In the genomic region with DNA sequence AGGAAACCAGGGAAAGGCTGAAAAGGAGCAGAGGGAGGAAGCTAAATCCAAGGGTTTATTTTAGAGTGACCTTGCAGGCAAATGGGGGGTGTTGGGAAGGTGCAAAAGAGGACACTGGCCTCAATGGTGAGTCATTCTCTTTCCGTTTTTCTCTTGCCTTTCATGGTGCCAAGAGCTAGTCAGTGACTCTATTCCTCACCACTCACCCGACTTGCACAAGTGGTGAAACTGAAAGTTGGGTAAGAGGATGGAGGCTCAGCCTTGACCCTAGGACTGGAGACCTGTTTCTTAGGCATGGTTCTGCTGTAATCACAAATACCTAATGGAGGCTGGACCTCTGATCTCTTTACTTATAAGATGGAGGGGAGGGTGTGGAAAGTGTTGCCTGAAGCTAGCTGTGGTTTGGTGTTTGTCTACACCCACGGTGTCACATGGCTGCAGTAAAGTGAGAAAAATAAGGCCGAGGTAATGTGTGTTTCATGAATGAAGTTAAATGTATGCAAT, we compare ENCODE assay signal across 10 cellular contexts.
DNase-seq lines count a peak whose midpoint lies in the region; ATAC-seq and TF ChIP-seq lines count a peak whose summit lies in the region.
"Had no signal": no experiment of that assay in that cellular context is flagged by ENCODE, and none has a peak within 500 bp of the region (broad histone marks: within the 10 kb centered on the region; RNA-seq: fewer than 3 reads in every experiment).

No MANE protein-coding gene starts in this region.

- H3K4me3 ChIP-seq in lower leg skin (ENCODE audit: low read depth, poor library complexity, severe bottlenecking) = no peak overlapping the region

- no peaks in the 10 kb centered on the region for H3K36me3 Mint-ChIP-seq in activated CD4-positive, alpha-beta T cell treated with anti-CD3 and anti-CD28 coated beads for 36 hours (ENCODE audit: low read depth)
- no peaks in the 10 kb centered on the region for H3K36me3 Mint-ChIP-seq in stimulated activated naive CD8-positive, alpha-beta T cell treated with anti-CD3 and anti-CD28 coated beads, Interleukin-15, Interleukin-2, amounts not matched to agents 100 ng/mL and 50 ng/mL, for 24 hours (ENCODE audit: low read depth)

- no peak for TF ChIP-seq CTCF in lower leg skin (IDR thresholded peaks at IDR 0.05)

- no peak for TF ChIP-seq POLR2A in lower leg skin (IDR thresholded peaks at IDR 0.05)

- no peak overlapping the region for H3K27ac Mint-ChIP-seq in activated CD4-positive, alpha-beta T cell treated with anti-CD3 and anti-CD28 coated beads for 36 hours
- H3K27ac Mint-ChIP-seq in stimulated activated naive CD8-positive, alpha-beta T cell treated with anti-CD3 and anti-CD28 coated beads, Interleukin-15, Interleukin-2, amounts not matched to agents 100 ng/mL and 50 ng/mL, for 24 hours = no peak overlapping the region

- no peaks in the 10 kb centered on the region for H3K9me3 Mint-ChIP-seq in activated CD4-positive, alpha-beta T cell treated with anti-CD3 and anti-CD28 coated beads for 36 hours (ENCODE audit: low read depth)
- H3K9me3 Mint-ChIP-seq in stimulated activated naive CD8-positive, alpha-beta T cell treated with anti-CD3 and anti-CD28 coated beads, Interleukin-15, Interleukin-2, amounts not matched to agents 100 ng/mL and 50 ng/mL, for 24 hours = no peaks in the 10 kb centered on the region

- H3K4me1 Mint-ChIP-seq in activated CD4-positive, alpha-beta T cell treated with anti-CD3 and anti-CD28 coated beads for 36 hours = peaks cover 11% of the 10 kb centered on the region
- H3K4me1 Mint-ChIP-seq in stimulated activated naive CD8-positive, alpha-beta T cell treated with anti-CD3 and anti-CD28 coated beads, Interleukin-15, Interleukin-2, amounts not matched to agents 100 ng/mL and 50 ng/mL, for 24 hours (ENCODE audit: low read depth) = peaks cover 13% of the 10 kb centered on the region

- no peak overlapping the region for H3K27ac ChIP-seq in epithelial cell of prostate

- intact Hi-C loops in activated CD4-positive, alpha-beta T cell treated with anti-CD3 and anti-CD28 coated beads for 36 hours (cut with DNase I, micrococcal nuclease) = no loop called here
- intact Hi-C loops in lower leg skin (cut with DNase I; ENCODE audit: low total_unique reads) = no loop called here

- 29 to 40% methylated on average over 4 of the region's 4 CpGs for whole genome bisulfite sequencing in lower leg skin, 2 donors

- DNase-seq in activated CD4-positive, alpha-beta T cell treated with anti-CD3 and anti-CD28 coated beads for 36 hours = peak; percentile 8
- no peak for DNase-seq in activated CD4-positive, alpha-beta T cell treated with anti-CD3 and anti-CD28 coated beads, Interleukin-2, amount 50 U/mL, for 48 hours
- DNase-seq in OCI-M1 (lab: John Stamatoyannopoulos, UW) (peak; percentile 52), epithelial cell of prostate (ENCODE audit: low read depth, low spot score) (peak; percentile 26), NCI-H1436 treated with DMSO at 0.1 percent for 48 hours (lab: John Stamatoyannopoulos, UW) (no peak), lower leg skin (ENCODE audit: low spot score in 2 of 2) (no peak)
- DNase-seq: 8988T, aorta had no signal

- H3K4me3 Mint-ChIP-seq in activated CD4-positive, alpha-beta T cell treated with anti-CD3 and anti-CD28 coated beads for 36 hours = no peak overlapping the region
- peak overlapping the region; percentile 30 for H3K4me3 Mint-ChIP-seq in stimulated activated naive CD8-positive, alpha-beta T cell treated with anti-CD3 and anti-CD28 coated beads, Interleukin-15, Interleukin-2, amounts not matched to agents 100 ng/mL and 50 ng/mL, for 24 hours

- peak; percentile 64 for ATAC-seq in activated CD4-positive, alpha-beta T cell treated with anti-CD3 and anti-CD28 coated beads for 36 hours
- ATAC-seq in HG03159 (IDR thresholded peaks at IDR 0.05; ENCODE audit: unreplicated experiment) = no peak

- CTCF ChIA-PET in activated CD4-positive, alpha-beta T cell treated with anti-CD3 and anti-CD28 coated beads for 36 hours (lab: Charles Lee) = interaction anchor here (0.7 to 1.1 kb wide), 2 partner anchors 11 to 19 kb away, joined by 3 to 4 read pairs; no protein-coding TSS in a partner anchor

- no peaks in the 10 kb centered on the region for H3K27me3 Mint-ChIP-seq in activated CD4-positive, alpha-beta T cell treated with anti-CD3 and anti-CD28 coated beads for 36 hours
- H3K27me3 Mint-ChIP-seq in stimulated activated naive CD8-positive, alpha-beta T cell treated with anti-CD3 and anti-CD28 coated beads, Interleukin-15, Interleukin-2, amounts not matched to agents 100 ng/mL and 50 ng/mL, for 24 hours = peaks cover 14% of the 10 kb centered on the region

- POLR2A ChIA-PET in activated CD4-positive, alpha-beta T cell treated with anti-CD3 and anti-CD28 coated beads for 36 hours (lab: Charles Lee) = no interaction called here

Comparison
In these comparisons a context has a peak if more than half of its experiments do, and no peak if none do; other contexts are left out.
1. DNase-seq: peak in activated CD4-positive, alpha-beta T cell treated with anti-CD3 and anti-CD28 coated beads for 36 hours (single experiment), OCI-M1 (single experiment) and epithelial cell of prostate (single experiment); none in activated CD4-positive, alpha-beta T cell treated with anti-CD3 and anti-CD28 coated beads, Interleukin-2, amount 50 U/mL, for 48 hours (0 of 2), NCI-H1436 treated with DMSO at 0.1 percent for 48 hours (single experiment) and lower leg skin (0 of 2).